In the genomic region with DNA sequence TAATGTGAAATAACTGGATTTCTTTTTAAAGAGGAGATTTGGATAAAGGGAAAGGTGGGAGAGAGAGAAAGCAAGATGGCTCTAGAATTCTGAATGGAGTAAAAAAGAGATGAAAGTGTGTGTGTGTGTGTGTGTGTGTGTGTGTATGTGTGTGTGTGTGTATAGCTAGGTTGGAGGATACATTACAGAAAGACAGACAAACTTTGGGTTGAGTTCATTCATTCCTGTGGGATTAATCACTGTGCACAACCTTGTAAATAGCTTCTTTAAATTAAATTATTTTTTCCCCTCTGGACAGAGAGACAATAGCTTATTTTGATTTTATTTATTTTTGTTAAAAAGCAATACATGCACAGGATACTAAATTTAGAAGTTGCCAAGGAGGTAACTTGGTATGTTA, we compare ENCODE assay signal across 2 cellular contexts.
TF ChIP-seq lines count a peak whose summit lies in the region.

No MANE protein-coding gene starts in this region.

TF ChIP-seq in HepG2, 621 proteins besides CTCF, POLR2A, EP300 and RAD21:
- no peak for TF ChIP-seq NFATC3 (CRISPR knock-in tag; IDR thresholded peaks at IDR 0.05)
- TF ChIP-seq ZNF672 (CRISPR knock-in tag; IDR thresholded peaks at IDR 0.05), result no peak
- no peak for TF ChIP-seq ZNF7 (CRISPR knock-in tag; IDR thresholded peaks at IDR 0.05)
- no peak for TF ChIP-seq SCMH1 (CRISPR knock-in tag; IDR thresholded peaks at IDR 0.05; ENCODE audit: borderline replicate concordance)
- TF ChIP-seq ZBTB7B (CRISPR knock-in tag; IDR thresholded peaks at IDR 0.05), result no peak
- TF ChIP-seq ZNF547 (CRISPR knock-in tag; IDR thresholded peaks at IDR 0.05), result no peak
- TF ChIP-seq ATRX (CRISPR knock-in tag; IDR thresholded peaks at IDR 0.05; ENCODE audit: borderline replicate concordance), result no peak
- TF ChIP-seq, protein P1, sequence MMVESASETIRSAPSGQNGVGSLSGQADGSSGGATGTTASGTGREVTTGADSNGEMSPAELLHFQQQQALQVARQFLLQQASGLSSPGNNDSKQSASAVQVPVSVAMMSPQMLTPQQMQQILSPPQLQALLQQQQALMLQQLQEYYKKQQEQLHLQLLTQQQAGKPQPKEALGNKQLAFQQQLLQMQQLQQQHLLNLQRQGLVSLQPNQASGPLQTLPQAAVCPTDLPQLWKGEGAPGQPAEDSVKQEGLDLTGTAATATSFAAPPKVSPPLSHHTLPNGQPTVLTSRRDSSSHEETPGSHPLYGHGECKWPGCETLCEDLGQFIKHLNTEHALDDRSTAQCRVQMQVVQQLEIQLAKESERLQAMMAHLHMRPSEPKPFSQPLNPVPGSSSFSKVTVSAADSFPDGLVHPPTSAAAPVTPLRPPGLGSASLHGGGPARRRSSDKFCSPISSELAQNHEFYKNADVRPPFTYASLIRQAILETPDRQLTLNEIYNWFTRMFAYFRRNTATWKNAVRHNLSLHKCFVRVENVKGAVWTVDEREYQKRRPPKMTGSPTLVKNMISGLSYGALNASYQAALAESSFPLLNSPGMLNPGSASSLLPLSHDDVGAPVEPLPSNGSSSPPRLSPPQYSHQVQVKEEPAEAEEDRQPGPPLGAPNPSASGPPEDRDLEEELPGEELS (CRISPR knock-in tag; IDR thresholded peaks at IDR 0.05), result no peak
- TF ChIP-seq, protein P2, sequence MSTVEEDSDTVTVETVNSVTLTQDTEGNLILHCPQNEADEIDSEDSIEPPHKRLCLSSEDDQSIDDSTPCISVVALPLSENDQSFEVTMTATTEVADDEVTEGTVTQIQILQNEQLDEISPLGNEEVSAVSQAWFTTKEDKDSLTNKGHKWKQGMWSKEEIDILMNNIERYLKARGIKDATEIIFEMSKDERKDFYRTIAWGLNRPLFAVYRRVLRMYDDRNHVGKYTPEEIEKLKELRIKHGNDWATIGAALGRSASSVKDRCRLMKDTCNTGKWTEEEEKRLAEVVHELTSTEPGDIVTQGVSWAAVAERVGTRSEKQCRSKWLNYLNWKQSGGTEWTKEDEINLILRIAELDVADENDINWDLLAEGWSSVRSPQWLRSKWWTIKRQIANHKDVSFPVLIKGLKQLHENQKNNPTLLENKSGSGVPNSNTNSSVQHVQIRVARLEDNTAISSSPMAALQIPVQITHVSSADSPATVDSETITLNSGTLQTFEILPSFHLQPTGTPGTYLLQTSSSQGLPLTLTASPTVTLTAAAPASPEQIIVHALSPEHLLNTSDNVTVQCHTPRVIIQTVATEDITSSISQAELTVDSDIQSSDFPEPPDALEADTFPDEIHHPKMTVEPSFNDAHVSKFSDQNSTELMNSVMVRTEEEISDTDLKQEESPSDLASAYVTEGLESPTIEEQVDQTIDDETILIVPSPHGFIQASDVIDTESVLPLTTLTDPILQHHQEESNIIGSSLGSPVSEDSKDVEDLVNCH (CRISPR knock-in tag; IDR thresholded peaks at IDR 0.05), result no peak
- TF ChIP-seq, protein P3, sequence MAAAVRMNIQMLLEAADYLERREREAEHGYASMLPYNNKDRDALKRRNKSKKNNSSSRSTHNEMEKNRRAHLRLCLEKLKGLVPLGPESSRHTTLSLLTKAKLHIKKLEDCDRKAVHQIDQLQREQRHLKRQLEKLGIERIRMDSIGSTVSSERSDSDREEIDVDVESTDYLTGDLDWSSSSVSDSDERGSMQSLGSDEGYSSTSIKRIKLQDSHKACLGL (CRISPR knock-in tag; IDR thresholded peaks at IDR 0.05), result no peak
- TF ChIP-seq ATAD3A (CRISPR knock-in tag; IDR thresholded peaks at IDR 0.05), result no peak
- TF ChIP-seq ZSCAN30 (CRISPR knock-in tag; IDR thresholded peaks at IDR 0.05), result no peak
- no peak for TF ChIP-seq TBP (CRISPR knock-in tag; IDR thresholded peaks at IDR 0.05)
- TF ChIP-seq, protein P4, sequence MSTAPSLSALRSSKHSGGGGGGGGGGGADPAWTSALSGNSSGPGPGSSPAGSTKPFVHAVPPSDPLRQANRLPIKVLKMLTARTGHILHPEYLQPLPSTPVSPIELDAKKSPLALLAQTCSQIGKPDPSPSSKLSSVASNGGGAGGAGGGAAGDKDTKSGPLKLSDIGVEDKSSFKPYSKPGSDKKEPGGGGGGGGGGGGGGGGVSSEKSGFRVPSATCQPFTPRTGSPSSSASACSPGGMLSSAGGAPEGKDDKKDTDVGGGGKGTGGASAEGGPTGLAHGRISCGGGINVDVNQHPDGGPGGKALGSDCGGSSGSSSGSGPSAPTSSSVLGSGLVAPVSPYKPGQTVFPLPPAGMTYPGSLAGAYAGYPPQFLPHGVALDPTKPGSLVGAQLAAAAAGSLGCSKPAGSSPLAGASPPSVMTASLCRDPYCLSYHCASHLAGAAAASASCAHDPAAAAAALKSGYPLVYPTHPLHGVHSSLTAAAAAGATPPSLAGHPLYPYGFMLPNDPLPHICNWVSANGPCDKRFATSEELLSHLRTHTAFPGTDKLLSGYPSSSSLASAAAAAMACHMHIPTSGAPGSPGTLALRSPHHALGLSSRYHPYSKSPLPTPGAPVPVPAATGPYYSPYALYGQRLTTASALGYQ (CRISPR knock-in tag; IDR thresholded peaks at IDR 0.05), result no peak
- no peak for TF ChIP-seq ZNF781 (CRISPR knock-in tag; IDR thresholded peaks at IDR 0.05; ENCODE audit: borderline replicate concordance, not compliant biosample characterization)
- no peak for TF ChIP-seq ZNF724P (CRISPR knock-in tag; IDR thresholded peaks at IDR 0.05; ENCODE audit: borderline replicate concordance)
- TF ChIP-seq, protein P5, sequence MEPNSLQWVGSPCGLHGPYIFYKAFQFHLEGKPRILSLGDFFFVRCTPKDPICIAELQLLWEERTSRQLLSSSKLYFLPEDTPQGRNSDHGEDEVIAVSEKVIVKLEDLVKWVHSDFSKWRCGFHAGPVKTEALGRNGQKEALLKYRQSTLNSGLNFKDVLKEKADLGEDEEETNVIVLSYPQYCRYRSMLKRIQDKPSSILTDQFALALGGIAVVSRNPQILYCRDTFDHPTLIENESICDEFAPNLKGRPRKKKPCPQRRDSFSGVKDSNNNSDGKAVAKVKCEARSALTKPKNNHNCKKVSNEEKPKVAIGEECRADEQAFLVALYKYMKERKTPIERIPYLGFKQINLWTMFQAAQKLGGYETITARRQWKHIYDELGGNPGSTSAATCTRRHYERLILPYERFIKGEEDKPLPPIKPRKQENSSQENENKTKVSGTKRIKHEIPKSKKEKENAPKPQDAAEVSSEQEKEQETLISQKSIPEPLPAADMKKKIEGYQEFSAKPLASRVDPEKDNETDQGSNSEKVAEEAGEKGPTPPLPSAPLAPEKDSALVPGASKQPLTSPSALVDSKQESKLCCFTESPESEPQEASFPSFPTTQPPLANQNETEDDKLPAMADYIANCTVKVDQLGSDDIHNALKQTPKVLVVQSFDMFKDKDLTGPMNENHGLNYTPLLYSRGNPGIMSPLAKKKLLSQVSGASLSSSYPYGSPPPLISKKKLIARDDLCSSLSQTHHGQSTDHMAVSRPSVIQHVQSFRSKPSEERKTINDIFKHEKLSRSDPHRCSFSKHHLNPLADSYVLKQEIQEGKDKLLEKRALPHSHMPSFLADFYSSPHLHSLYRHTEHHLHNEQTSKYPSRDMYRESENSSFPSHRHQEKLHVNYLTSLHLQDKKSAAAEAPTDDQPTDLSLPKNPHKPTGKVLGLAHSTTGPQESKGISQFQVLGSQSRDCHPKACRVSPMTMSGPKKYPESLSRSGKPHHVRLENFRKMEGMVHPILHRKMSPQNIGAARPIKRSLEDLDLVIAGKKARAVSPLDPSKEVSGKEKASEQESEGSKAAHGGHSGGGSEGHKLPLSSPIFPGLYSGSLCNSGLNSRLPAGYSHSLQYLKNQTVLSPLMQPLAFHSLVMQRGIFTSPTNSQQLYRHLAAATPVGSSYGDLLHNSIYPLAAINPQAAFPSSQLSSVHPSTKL (CRISPR knock-in tag; IDR thresholded peaks at IDR 0.05), result no peak

TF ChIP-seq in SK-N-SH treated with all-trans-retinoic acid at 6 μM for 48 hours, 23 proteins besides CTCF, POLR2A, EP300 and RAD21:
- TF ChIP-seq ZFP30 (CRISPR knock-in tag; IDR thresholded peaks at IDR 0.05) (no peak), RARB (CRISPR knock-in tag; IDR thresholded peaks at IDR 0.05) (no peak), SNAI2 (CRISPR knock-in tag; IDR thresholded peaks at IDR 0.05) (no peak), ESRRG (CRISPR knock-in tag; IDR thresholded peaks at IDR 0.05) (no peak), BACH2 (CRISPR knock-in tag; IDR thresholded peaks at IDR 0.05; ENCODE audit: borderline replicate concordance) (no peak), PPARA (CRISPR knock-in tag; IDR thresholded peaks at IDR 0.05; ENCODE audit: borderline replicate concordance) (no peak), ZNF8 (CRISPR knock-in tag; IDR thresholded peaks at IDR 0.05) (no peak), ISL1 (CRISPR knock-in tag; IDR thresholded peaks at IDR 0.05) (no peak), ZNF70 (CRISPR knock-in tag; IDR thresholded peaks at IDR 0.05) (no peak)
- TF ChIP-seq, protein P6, sequence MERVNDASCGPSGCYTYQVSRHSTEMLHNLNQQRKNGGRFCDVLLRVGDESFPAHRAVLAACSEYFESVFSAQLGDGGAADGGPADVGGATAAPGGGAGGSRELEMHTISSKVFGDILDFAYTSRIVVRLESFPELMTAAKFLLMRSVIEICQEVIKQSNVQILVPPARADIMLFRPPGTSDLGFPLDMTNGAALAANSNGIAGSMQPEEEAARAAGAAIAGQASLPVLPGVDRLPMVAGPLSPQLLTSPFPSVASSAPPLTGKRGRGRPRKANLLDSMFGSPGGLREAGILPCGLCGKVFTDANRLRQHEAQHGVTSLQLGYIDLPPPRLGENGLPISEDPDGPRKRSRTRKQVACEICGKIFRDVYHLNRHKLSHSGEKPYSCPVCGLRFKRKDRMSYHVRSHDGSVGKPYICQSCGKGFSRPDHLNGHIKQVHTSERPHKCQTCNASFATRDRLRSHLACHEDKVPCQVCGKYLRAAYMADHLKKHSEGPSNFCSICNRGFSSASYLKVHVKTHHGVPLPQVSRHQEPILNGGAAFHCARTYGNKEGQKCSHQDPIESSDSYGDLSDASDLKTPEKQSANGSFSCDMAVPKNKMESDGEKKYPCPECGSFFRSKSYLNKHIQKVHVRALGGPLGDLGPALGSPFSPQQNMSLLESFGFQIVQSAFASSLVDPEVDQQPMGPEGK (CRISPR knock-in tag; IDR thresholded peaks at IDR 0.05; ENCODE audit: borderline replicate concordance), result no peak
- TF ChIP-seq, protein P7, sequence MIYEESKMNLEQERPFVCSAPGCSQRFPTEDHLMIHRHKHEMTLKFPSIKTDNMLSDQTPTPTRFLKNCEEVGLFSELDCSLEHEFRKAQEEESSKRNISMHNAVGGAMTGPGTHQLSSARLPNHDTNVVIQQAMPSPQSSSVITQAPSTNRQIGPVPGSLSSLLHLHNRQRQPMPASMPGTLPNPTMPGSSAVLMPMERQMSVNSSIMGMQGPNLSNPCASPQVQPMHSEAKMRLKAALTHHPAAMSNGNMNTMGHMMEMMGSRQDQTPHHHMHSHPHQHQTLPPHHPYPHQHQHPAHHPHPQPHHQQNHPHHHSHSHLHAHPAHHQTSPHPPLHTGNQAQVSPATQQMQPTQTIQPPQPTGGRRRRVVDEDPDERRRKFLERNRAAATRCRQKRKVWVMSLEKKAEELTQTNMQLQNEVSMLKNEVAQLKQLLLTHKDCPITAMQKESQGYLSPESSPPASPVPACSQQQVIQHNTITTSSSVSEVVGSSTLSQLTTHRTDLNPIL (CRISPR knock-in tag; IDR thresholded peaks at IDR 0.05; ENCODE audit: low read depth), result no peak
- TF ChIP-seq, protein P8, sequence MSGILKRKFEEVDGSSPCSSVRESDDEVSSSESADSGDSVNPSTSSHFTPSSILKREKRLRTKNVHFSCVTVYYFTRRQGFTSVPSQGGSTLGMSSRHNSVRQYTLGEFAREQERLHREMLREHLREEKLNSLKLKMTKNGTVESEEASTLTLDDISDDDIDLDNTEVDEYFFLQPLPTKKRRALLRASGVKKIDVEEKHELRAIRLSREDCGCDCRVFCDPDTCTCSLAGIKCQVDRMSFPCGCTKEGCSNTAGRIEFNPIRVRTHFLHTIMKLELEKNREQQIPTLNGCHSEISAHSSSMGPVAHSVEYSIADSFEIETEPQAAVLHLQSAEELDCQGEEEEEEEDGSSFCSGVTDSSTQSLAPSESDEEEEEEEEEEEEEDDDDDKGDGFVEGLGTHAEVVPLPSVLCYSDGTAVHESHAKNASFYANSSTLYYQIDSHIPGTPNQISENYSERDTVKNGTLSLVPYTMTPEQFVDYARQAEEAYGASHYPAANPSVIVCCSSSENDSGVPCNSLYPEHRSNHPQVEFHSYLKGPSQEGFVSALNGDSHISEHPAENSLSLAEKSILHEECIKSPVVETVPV (CRISPR knock-in tag; IDR thresholded peaks at IDR 0.05), result no peak
- TF ChIP-seq, protein P9, sequence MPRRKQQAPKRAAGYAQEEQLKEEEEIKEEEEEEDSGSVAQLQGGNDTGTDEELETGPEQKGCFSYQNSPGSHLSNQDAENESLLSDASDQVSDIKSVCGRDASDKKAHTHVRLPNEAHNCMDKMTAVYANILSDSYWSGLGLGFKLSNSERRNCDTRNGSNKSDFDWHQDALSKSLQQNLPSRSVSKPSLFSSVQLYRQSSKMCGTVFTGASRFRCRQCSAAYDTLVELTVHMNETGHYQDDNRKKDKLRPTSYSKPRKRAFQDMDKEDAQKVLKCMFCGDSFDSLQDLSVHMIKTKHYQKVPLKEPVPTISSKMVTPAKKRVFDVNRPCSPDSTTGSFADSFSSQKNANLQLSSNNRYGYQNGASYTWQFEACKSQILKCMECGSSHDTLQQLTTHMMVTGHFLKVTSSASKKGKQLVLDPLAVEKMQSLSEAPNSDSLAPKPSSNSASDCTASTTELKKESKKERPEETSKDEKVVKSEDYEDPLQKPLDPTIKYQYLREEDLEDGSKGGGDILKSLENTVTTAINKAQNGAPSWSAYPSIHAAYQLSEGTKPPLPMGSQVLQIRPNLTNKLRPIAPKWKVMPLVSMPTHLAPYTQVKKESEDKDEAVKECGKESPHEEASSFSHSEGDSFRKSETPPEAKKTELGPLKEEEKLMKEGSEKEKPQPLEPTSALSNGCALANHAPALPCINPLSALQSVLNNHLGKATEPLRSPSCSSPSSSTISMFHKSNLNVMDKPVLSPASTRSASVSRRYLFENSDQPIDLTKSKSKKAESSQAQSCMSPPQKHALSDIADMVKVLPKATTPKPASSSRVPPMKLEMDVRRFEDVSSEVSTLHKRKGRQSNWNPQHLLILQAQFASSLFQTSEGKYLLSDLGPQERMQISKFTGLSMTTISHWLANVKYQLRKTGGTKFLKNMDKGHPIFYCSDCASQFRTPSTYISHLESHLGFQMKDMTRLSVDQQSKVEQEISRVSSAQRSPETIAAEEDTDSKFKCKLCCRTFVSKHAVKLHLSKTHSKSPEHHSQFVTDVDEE (CRISPR knock-in tag; IDR thresholded peaks at IDR 0.05), result no peak
